Comparison of ENCODE assay signal across 1 cellular context in genomic region chr9:127541865-127542264, GRCh38.
TF ChIP-seq lines count a peak whose summit lies in the region.

No MANE protein-coding gene starts in this region.

TF ChIP-seq in IMR-90, 13 proteins besides CTCF, POLR2A, EP300 and RAD21:
- TF ChIP-seq MXI1 (IDR thresholded peaks at IDR 0.05; ENCODE audit: borderline replicate concordance, low read depth, low read length), result no peak
- peak; percentile 55; the same call in 1 of the 2 replicates for TF ChIP-seq CEBPB (IDR thresholded peaks at IDR 0.05; ENCODE audit: low read depth, low read length)
